Comparison of ENCODE assay signal across 1 cellular context in the genomic region with DNA sequence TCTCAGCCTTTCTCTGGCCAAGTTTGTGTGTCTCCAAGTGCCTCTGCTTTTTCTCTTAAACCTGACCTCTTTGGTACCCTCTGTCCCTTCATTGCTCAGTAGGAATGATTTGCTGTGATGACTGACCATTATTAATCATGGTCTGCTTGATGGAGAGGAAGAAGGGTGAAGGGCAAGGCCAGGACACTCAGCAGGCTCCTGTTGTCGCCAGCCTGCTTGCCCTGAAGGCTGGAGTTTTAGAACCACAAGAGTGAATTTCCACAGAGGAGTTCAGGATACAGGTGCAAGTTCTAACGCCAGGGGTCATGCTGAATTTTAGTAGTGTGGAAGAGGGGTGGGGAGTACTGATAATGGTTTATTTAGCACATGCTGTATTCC.
TF ChIP-seq lines count a peak whose summit lies in the region.

No MANE protein-coding gene starts in this region.

TF ChIP-seq in K562, 482 proteins besides CTCF, POLR2A, EP300 and RAD21:
- no peak for TF ChIP-seq ZNF318 (IDR thresholded peaks at IDR 0.05; ENCODE audit: borderline replicate concordance in 1 of 2, low read depth in 1 of 2)
- TF ChIP-seq KLF10 (CRISPR knock-in tag; IDR thresholded peaks at IDR 0.05), result no peak
- no peak for TF ChIP-seq ZNF445 (CRISPR knock-in tag; IDR thresholded peaks at IDR 0.05; ENCODE audit: low read depth)
- no peak for TF ChIP-seq CBX3 (IDR thresholded peaks at IDR 0.05; ENCODE audit: borderline replicate concordance in 1 of 2, low read length in 2 of 2)
- no peak for TF ChIP-seq NONO (IDR thresholded peaks at IDR 0.05; ENCODE audit: low read depth in 2 of 2, low read length in 1 of 2)
